In genomic region chr1:8374812-8375211, GRCh38 we compare ENCODE assay signal across 8 cellular contexts. TPM values are rescaled to one million over a fixed set of nuclear protein-coding genes. Genes with fewer than 3 reads are reported as not detected.
DNase-seq lines count a peak whose midpoint lies in the region; ATAC-seq, FAIRE-seq and TF ChIP-seq lines count a peak whose summit lies in the region.

No MANE protein-coding gene starts in this region.

- intact Hi-C loops in activated CD4-positive, alpha-beta T cell treated with anti-CD3 and anti-CD28 coated beads for 36 hours (cut with DNase I, micrococcal nuclease), result no loop called here

- H3K4me3 ChIP-seq in bronchial epithelial cell (ENCODE audit: low read depth, low read length), result no peak overlapping the region

- ATAC-seq in activated CD4-positive, alpha-beta T cell treated with anti-CD3 and anti-CD28 coated beads for 36 hours, result peak; percentile 57
- no peak for ATAC-seq in naive thymus-derived CD8-positive, alpha-beta T cell
- ATAC-seq in HG03159 (IDR thresholded peaks at IDR 0.05; ENCODE audit: unreplicated experiment), result no peak

- CTCF ChIA-PET in activated CD4-positive, alpha-beta T cell treated with anti-CD3 and anti-CD28 coated beads for 36 hours (lab: Charles Lee), result interaction anchor here (0.5 to 1.3 kb wide), 2 partner anchors 187 to 490 kb away, joined by 4 read pairs; no protein-coding TSS in a partner anchor

- H3K9me3 Mint-ChIP-seq in activated CD4-positive, alpha-beta T cell treated with anti-CD3 and anti-CD28 coated beads for 36 hours (ENCODE audit: low read depth), result no peaks in the 10 kb centered on the region
- no peaks in the 10 kb centered on the region for H3K9me3 Mint-ChIP-seq in naive thymus-derived CD8-positive, alpha-beta T cell

- TF ChIP-seq CTCF in bronchial epithelial cell (IDR thresholded peaks at IDR 0.05; ENCODE audit: insufficient read depth, low read length, severe bottlenecking), result peak; percentile 67

- H3K4me1 Mint-ChIP-seq in activated CD4-positive, alpha-beta T cell treated with anti-CD3 and anti-CD28 coated beads for 36 hours, result peaks cover 74% of the 10 kb centered on the region
- peaks cover 33 to 74% (median 48%) of the 10 kb centered on the region in 4 donors for H3K4me1 Mint-ChIP-seq in naive thymus-derived CD8-positive, alpha-beta T cell

- H3K27ac Mint-ChIP-seq in activated CD4-positive, alpha-beta T cell treated with anti-CD3 and anti-CD28 coated beads for 36 hours, result peak overlapping the region; percentile 73
- peak overlapping the region in 7 of 10 donors; percentile 20 to 76 (median 36) for H3K27ac Mint-ChIP-seq in naive thymus-derived CD8-positive, alpha-beta T cell

- peaks cover 1% of the 10 kb centered on the region for H3K36me3 ChIP-seq in bronchial epithelial cell (ENCODE audit: control insufficient read depth, insufficient read depth, low read length)

- no peaks in the 10 kb centered on the region for H3K27me3 Mint-ChIP-seq in activated CD4-positive, alpha-beta T cell treated with anti-CD3 and anti-CD28 coated beads for 36 hours
- no peaks in the 10 kb centered on the region for H3K27me3 Mint-ChIP-seq in naive thymus-derived CD8-positive, alpha-beta T cell

- H3K36me3 Mint-ChIP-seq in activated CD4-positive, alpha-beta T cell treated with anti-CD3 and anti-CD28 coated beads for 36 hours (ENCODE audit: low read depth), result peaks cover 21% of the 10 kb centered on the region
- H3K36me3 Mint-ChIP-seq in naive thymus-derived CD8-positive, alpha-beta T cell, result peaks cover 0 to 42% (median 0%) of the 10 kb centered on the region in 3 donors

- no peak for FAIRE-seq in bronchial epithelial cell (lab: Jason Lieb, UNC)

- no peaks in the 10 kb centered on the region for H3K27me3 ChIP-seq in bronchial epithelial cell (ENCODE audit: control insufficient read depth, insufficient read depth, low read length)

- no peak overlapping the region for H3K4me3 Mint-ChIP-seq in activated CD4-positive, alpha-beta T cell treated with anti-CD3 and anti-CD28 coated beads for 36 hours
- H3K4me3 Mint-ChIP-seq in naive thymus-derived CD8-positive, alpha-beta T cell, result peak overlapping the region in 1 of 10 donors; percentile 25

- DNase-seq in activated CD4-positive, alpha-beta T cell treated with anti-CD3 and anti-CD28 coated beads for 36 hours, result peak; percentile 50
- DNase-seq in activated CD4-positive, alpha-beta T cell treated with anti-CD3 and anti-CD28 coated beads for 1 hour, result no peak
- DNase-seq in NCI-H510A treated with DMSO at 0.1 percent for 48 hours (lab: John Stamatoyannopoulos, UW), result peak; percentile 85
- peak; percentile 55 for DNase-seq in bronchial epithelial cell (ENCODE audit: low read depth)
- no peak for DNase-seq in naive thymus-derived CD8-positive, alpha-beta T cell
- no peak for DNase-seq in inferior parietal cortex (ENCODE audit: extremely low spot score)
- DNase-seq in activated effector memory CD4-positive, alpha-beta T cell treated with anti-CD3 and anti-CD28 coated beads, Interleukin-2, amount 50 U/mL, for 16 hours, result no peak

- POLR2A ChIA-PET in activated CD4-positive, alpha-beta T cell treated with anti-CD3 and anti-CD28 coated beads for 36 hours (lab: Charles Lee), result no interaction called here
- POLR2A ChIA-PET in naive thymus-derived CD8-positive, alpha-beta T cell (lab: Charles Lee), result no interaction called here

RNA-seq across cellular contexts. Expression of gene SLC45A1, which starts 56.9 kb away (rescaled TPM):
- under 1 TPM; 0.48 to 0.49 TPM for total RNA-seq in activated CD4-positive, alpha-beta T cell treated with anti-CD3 and anti-CD28 coated beads for 36 hours
- total RNA-seq in bronchial epithelial cell, result 0.26 TPM in 2 replicates
- 1 to 10 TPM; 1.2 TPM for total RNA-seq in naive thymus-derived CD8-positive, alpha-beta T cell
- under 1 TPM in 2 of 3 donors, not detected in 1; 0.48 to 0.81 TPM for polyA plus RNA-seq in naive thymus-derived CD8-positive, alpha-beta T cell

Comparison
In these comparisons a context has a peak if more than half of its experiments do, and no peak if none do; other contexts are left out.
1. DNase-seq: peak in activated CD4-positive, alpha-beta T cell treated with anti-CD3 and anti-CD28 coated beads for 36 hours (single experiment), NCI-H510A treated with DMSO at 0.1 percent for 48 hours (single experiment) and bronchial epithelial cell (single experiment); none in activated CD4-positive, alpha-beta T cell treated with anti-CD3 and anti-CD28 coated beads for 1 hour (single experiment), naive thymus-derived CD8-positive, alpha-beta T cell (0 of 10), inferior parietal cortex (single experiment) and activated effector memory CD4-positive, alpha-beta T cell treated with anti-CD3 and anti-CD28 coated beads, Interleukin-2, amount 50 U/mL, for 16 hours (single experiment).